19 cellular contexts compared by ENCODE assay signal in the genomic region with DNA sequence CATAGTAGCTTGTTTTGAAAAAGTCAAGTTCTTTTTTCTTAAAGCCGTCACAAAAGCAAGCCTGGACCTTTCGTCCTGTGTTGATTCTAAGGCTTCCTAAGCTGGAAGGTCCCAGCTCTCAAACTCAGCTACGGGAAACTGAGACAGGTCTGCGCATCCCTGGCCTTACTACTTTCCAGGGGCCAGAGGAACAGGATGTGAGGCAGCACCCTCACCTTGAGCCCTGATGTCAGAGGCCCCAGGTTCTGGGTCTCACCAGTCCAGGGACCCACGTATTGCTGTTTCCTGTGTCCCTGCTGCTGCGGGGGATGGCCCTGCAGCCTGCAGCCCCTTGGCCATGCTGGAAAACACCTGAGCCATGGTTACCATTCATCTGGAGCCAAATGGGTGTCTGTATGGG.
"Had no signal": no experiment of that assay in that cellular context is flagged by ENCODE, and none has a peak within 500 bp of the region (broad histone marks: within the 10 kb centered on the region; RNA-seq: fewer than 3 reads in every experiment).

No MANE protein-coding gene starts in this region.

- H3K27ac Mint-ChIP-seq: activated naive CD4-positive, alpha-beta T cell treated with anti-CD3 and anti-CD28 coated beads for 36 hours; activated naive CD8-positive, alpha-beta T cell treated with anti-CD3 and anti-CD28 coated beads for 36 hours; activated T-cell treated with anti-CD3 and anti-CD28 coated beads, Interleukin-2, amount 50 U/mL, for 72 hours; mesothelial cell of epicardium; naive B cell; stimulated activated naive CD8-positive, alpha-beta T cell treated with anti-CD3 and anti-CD28 coated beads, Interleukin-15, Interleukin-2, amounts not matched to agents 100 ng/mL and 50 ng/mL, for 24 hours had no signal

- H3K4me1 Mint-ChIP-seq: activated naive CD8-positive, alpha-beta T cell treated with anti-CD3 and anti-CD28 coated beads for 36 hours had no signal

- H3K36me3 Mint-ChIP-seq: activated naive CD8-positive, alpha-beta T cell treated with anti-CD3 and anti-CD28 coated beads for 36 hours; mesothelial cell of epicardium; naive B cell had no signal

- H3K9me3 Mint-ChIP-seq: activated naive CD4-positive, alpha-beta T cell treated with anti-CD3 and anti-CD28 coated beads for 36 hours; activated naive CD8-positive, alpha-beta T cell treated with anti-CD3 and anti-CD28 coated beads for 36 hours; activated T-cell treated with anti-CD3 and anti-CD28 coated beads, Interleukin-2, amount 50 U/mL, for 72 hours; mesothelial cell of epicardium; naive B cell; stimulated activated naive CD8-positive, alpha-beta T cell treated with anti-CD3 and anti-CD28 coated beads, Interleukin-15, Interleukin-2, amounts not matched to agents 100 ng/mL and 50 ng/mL, for 24 hours had no signal

- H3K27me3 Mint-ChIP-seq: activated naive CD8-positive, alpha-beta T cell treated with anti-CD3 and anti-CD28 coated beads for 36 hours; stimulated activated naive CD8-positive, alpha-beta T cell treated with anti-CD3 and anti-CD28 coated beads, Interleukin-15, Interleukin-2, amounts not matched to agents 100 ng/mL and 50 ng/mL, for 24 hours had no signal

- H3K4me3 Mint-ChIP-seq: activated naive CD4-positive, alpha-beta T cell treated with anti-CD3 and anti-CD28 coated beads for 36 hours; activated naive CD8-positive, alpha-beta T cell treated with anti-CD3 and anti-CD28 coated beads for 36 hours; activated T-cell treated with anti-CD3 and anti-CD28 coated beads, Interleukin-2, amount 50 U/mL, for 72 hours; mesothelial cell of epicardium; stimulated activated naive CD8-positive, alpha-beta T cell treated with anti-CD3 and anti-CD28 coated beads, Interleukin-15, Interleukin-2, amounts not matched to agents 100 ng/mL and 50 ng/mL, for 24 hours had no signal

- ATAC-seq: activated T-cell treated with anti-CD3 and anti-CD28 coated beads, Interleukin-2, amount 50 U/mL, for 72 hours; body of pancreas; gastrocnemius medialis had no signal

- DNase-seq: activated CD4-positive, alpha-beta T cell treated with anti-CD3 and anti-CD28 coated beads for 4 hours; activated CD4-positive, alpha-beta T cell treated with anti-CD3 and anti-CD28 coated beads, Interleukin-2, amount 50 U/mL, for 48 hours; activated naive CD4-positive, alpha-beta T cell treated with anti-CD3 and anti-CD28 coated beads for 36 hours; activated naive CD8-positive, alpha-beta T cell treated with anti-CD3 and anti-CD28 coated beads for 36 hours; activated T-cell treated with anti-CD3 and anti-CD28 coated beads, Interleukin-2, amount 50 U/mL, for 72 hours; body of pancreas; effector memory CD4-positive, alpha-beta T cell; erythroblast; gastrocnemius medialis; islet precursor cell; left ventricle myocardium superior; naive B cell; occipital lobe; right lobe of liver; stimulated activated CD4-positive, alpha-beta T cell treated with anti-CD3 and anti-CD28 coated beads, Interleukin-12 subunit alpha, Interleukin-12 subunit beta, amount 100 ng/mL, for 4 hours; stimulated activated CD4-positive, alpha-beta T cell treated with anti-CD3 and anti-CD28 coated beads, Interleukin-4, amount 100 ng/mL, for 1 hour; trophoblast cell had no signal
